Comparison of ENCODE assay signal across 2 cellular contexts in genomic region chr17:81445642-81446500, GRCh38.
A peak's percentile ranks its signal among the peaks of the same experiment; 100 is the strongest.
TF ChIP-seq lines count a peak whose summit lies in the region.

No MANE protein-coding gene starts in this region.

TF ChIP-seq in IMR-90, 13 proteins besides CTCF, POLR2A, EP300 and RAD21:
- TF ChIP-seq MXI1 (IDR thresholded peaks at IDR 0.05; ENCODE audit: borderline replicate concordance, low read depth, low read length) (no peak), FOS (IDR thresholded peaks at IDR 0.05; ENCODE audit: low read depth, low read length) (no peak), RFX5 (IDR thresholded peaks at IDR 0.05; ENCODE audit: low read depth, low read length) (no peak), RCOR1 (IDR thresholded peaks at IDR 0.05; ENCODE audit: insufficient replicate concordance, low read length) (no peak), MAZ (IDR thresholded peaks at IDR 0.05; ENCODE audit: borderline replicate concordance, low read depth, low read length) (no peak), USF2 (IDR thresholded peaks at IDR 0.05; ENCODE audit: low read depth, low read length) (no peak), MAFK (IDR thresholded peaks at IDR 0.05; ENCODE audit: low read depth, low read length) (no peak)

TF ChIP-seq in K562, 482 proteins besides CTCF, POLR2A, EP300 and RAD21:
- peak; percentile 17; the same call in 1 of the 2 replicates for TF ChIP-seq ZNF384 (IDR thresholded peaks at IDR 0.05; ENCODE audit: low read depth, low read length)
- no peak for TF ChIP-seq ESRRB (CRISPR knock-in tag; IDR thresholded peaks at IDR 0.05; ENCODE audit: borderline replicate concordance)
- TF ChIP-seq PPARD (CRISPR knock-in tag; IDR thresholded peaks at IDR 0.05) = no peak
- no peak for TF ChIP-seq FOXJ3 (CRISPR knock-in tag; IDR thresholded peaks at IDR 0.05)
- TF ChIP-seq ZKSCAN3 (CRISPR knock-in tag; IDR thresholded peaks at IDR 0.05) = no peak
- TF ChIP-seq KDM1A (IDR thresholded peaks at IDR 0.05) = no peak
